ENCODE assay signal across 13 cellular contexts in genomic region chr21:43330306-43330881, GRCh38.
A peak's percentile ranks its signal among the peaks of the same experiment; 100 is the strongest.
DNase-seq lines count a peak whose midpoint lies in the region; ATAC-seq, FAIRE-seq and TF ChIP-seq lines count a peak whose summit lies in the region.
"Had no signal": no experiment of that assay in that cellular context is flagged by ENCODE, and none has a peak within 500 bp of the region (broad histone marks: within the 10 kb centered on the region; RNA-seq: fewer than 3 reads in every experiment).

No MANE protein-coding gene starts in this region.

- H3K4me3 ChIP-seq in Caco-2 (ENCODE audit: low read depth, low read length) = no peak overlapping the region
- no peak overlapping the region for H3K4me3 ChIP-seq in HepG2 (replicated peaks in 1 of 3; ENCODE audit: insufficient read depth in 1 of 3, low read depth in 2 of 3, low read length in 3 of 3)
- no peak overlapping the region for H3K4me3 ChIP-seq in smooth muscle cell
- H3K4me3 ChIP-seq: HAP-1 had no signal

- H3K9ac ChIP-seq in HepG2 (ENCODE audit: insufficient read depth, low read depth, low read length) (no peak overlapping the region), smooth muscle cell (ENCODE audit: low read depth) (no peak overlapping the region)

- TF ChIP-seq EP300 in HepG2 (IDR thresholded peaks at IDR 0.05; ENCODE audit: low read depth in 2 of 2, low read length in 2 of 2) = no peak
- TF ChIP-seq EP300 in HepG2 (CRISPR knock-in tag; IDR thresholded peaks at IDR 0.05; ENCODE audit: borderline replicate concordance) = no peak

- no peak for TF ChIP-seq RAD21 in HepG2 (CRISPR knock-in tag; IDR thresholded peaks at IDR 0.05)

- TF ChIP-seq POLR2A in HepG2 (IDR thresholded peaks at IDR 0.05; ENCODE audit: insufficient read depth in 1 of 2, low read depth in 2 of 2, low read length in 2 of 2) = no peak

- TF ChIP-seq CTCF in Caco-2 (IDR thresholded peaks at IDR 0.05; ENCODE audit: insufficient read depth in 1 of 2, low read depth in 1 of 2, low read length in 1 of 2, severe bottlenecking in 1 of 2, unreplicated experiment in 1 of 2) (no peak), RWPE1 (conservative IDR thresholded peaks at IDR 0.05; ENCODE audit: low read depth) (no peak), HepG2 (CRISPR knock-in tag; IDR thresholded peaks at IDR 0.05) (no peak), smooth muscle cell (IDR thresholded peaks at IDR 0.05; ENCODE audit: borderline replicate concordance, insufficient read depth, poor library complexity, severe bottlenecking) (no peak), natural killer cell (IDR thresholded peaks at IDR 0.05) (no peak)

- peak; percentile 7; the same call in 1 of the 3 replicates for ATAC-seq in HepG2
- no peak for ATAC-seq in natural killer cell

- BruUV-seq in Caco-2 (replicated peaks; lab: Mats Ljungman, UMichigan) (no TSS peak), HepG2 (replicated peaks; lab: Mats Ljungman, UMichigan) (no TSS peak)

- H2AFZ ChIP-seq in HepG2 (ENCODE audit: low read length) = no peak overlapping the region
- no peak overlapping the region for H2AFZ ChIP-seq in smooth muscle cell (ENCODE audit: low read depth)

- H3K27ac Mint-ChIP-seq in Caco-2 (ENCODE audit: unreplicated experiment) (peak overlapping the region; percentile 99), natural killer cell (no peak overlapping the region)
- H3K27ac Mint-ChIP-seq: CD8-positive, alpha-beta memory T cell had no signal

- H3K9me3 ChIP-seq in Caco-2 = no peaks in the 10 kb centered on the region
- no peaks in the 10 kb centered on the region for H3K9me3 ChIP-seq in HepG2 (ENCODE audit: low read length)
- no peaks in the 10 kb centered on the region for H3K9me3 ChIP-seq in smooth muscle cell (replicated peaks; ENCODE audit: low read depth)
- H3K9me3 ChIP-seq: HAP-1 had no signal

- H3F3A ChIP-seq in smooth muscle cell (ENCODE audit: low read depth) = peaks cover 9% of the 10 kb centered on the region

- peaks cover 29% of the 10 kb centered on the region for H3K4me1 Mint-ChIP-seq in Caco-2 (ENCODE audit: low read depth, unreplicated experiment)
- H3K4me1 Mint-ChIP-seq in natural killer cell = peaks cover 0 to 23% of the 10 kb centered on the region in 2 donors

- POLR2A ChIA-PET in Caco-2 (lab: Charles Lee) = no interaction called here
- POLR2A ChIA-PET in RWPE1 (lab: Yijun Ruan, JAX; ENCODE audit: low non-redundant PET) = no interaction called here
- POLR2A ChIA-PET in HepG2 (lab: Yijun Ruan, JAX) = no interaction called here

- H3K79me2 ChIP-seq in HepG2 (ENCODE audit: insufficient read depth, low read length) = no peaks in the 10 kb centered on the region
- H3K79me2 ChIP-seq in smooth muscle cell (ENCODE audit: low read depth) = no peaks in the 10 kb centered on the region

- H3K4me3 Mint-ChIP-seq in Caco-2 (ENCODE audit: unreplicated experiment) = no peak overlapping the region
- no peak overlapping the region for H3K4me3 Mint-ChIP-seq in natural killer cell
- H3K4me3 Mint-ChIP-seq: CD14-positive monocyte; CD8-positive, alpha-beta memory T cell had no signal

- H3K4me1 ChIP-seq in Caco-2 (peaks cover 26% of the 10 kb centered on the region), HepG2 (ENCODE audit: insufficient read depth, low read length) (peaks cover 51% of the 10 kb centered on the region), smooth muscle cell (ENCODE audit: low read depth) (peaks cover 18% of the 10 kb centered on the region)

- H3K36me3 ChIP-seq in Caco-2 (ENCODE audit: control insufficient read depth, insufficient read depth, low read length) (no peaks in the 10 kb centered on the region), HepG2 (replicated peaks in 1 of 2; ENCODE audit: control insufficient read depth in 1 of 2, insufficient read depth in 2 of 2, low read length in 2 of 2) (no peaks in the 10 kb centered on the region), smooth muscle cell (ENCODE audit: low read depth) (no peaks in the 10 kb centered on the region)
- H3K36me3 ChIP-seq: HAP-1 had no signal

- CTCF ChIA-PET in Caco-2 (lab: Charles Lee) (no interaction called here), RWPE1 (lab: Yijun Ruan, JAX) (interaction anchor here (0.6 kb wide), 1 partner anchor 1397 kb away, joined by 3 read pairs; no protein-coding TSS in a partner anchor), HepG2 (lab: Yijun Ruan, JAX; ENCODE audit: low intra/inter-chr PET ratio, low total read pairs) (no interaction called here)

- WGBS in HepG2 (ENCODE audit: low lambda C conversion rate) = 45% methylated on average over 4 of the region's 15 CpGs
- WGBS in smooth muscle cell (ENCODE audit: low lambda C conversion rate) = 90% methylated on average over 15 of the region's 15 CpGs

- no peaks in the 10 kb centered on the region for H4K20me1 ChIP-seq in HepG2 (ENCODE audit: insufficient read depth, low read length)
- H4K20me1 ChIP-seq in smooth muscle cell (ENCODE audit: low read depth) = no peaks in the 10 kb centered on the region

- H3K27ac ChIP-seq in RWPE1 = peak overlapping the region; percentile 97
- H3K27ac ChIP-seq in HepG2 (ENCODE audit: extremely low read length, insufficient read depth, low read length) = no peak overlapping the region
- H3K27ac ChIP-seq in smooth muscle cell (ENCODE audit: low read depth) = peak overlapping the region; percentile 99

- intact Hi-C loops in Caco-2 (cut with micrococcal nuclease; ENCODE audit: unreplicated experiment) (no loop called here), HepG2 (cut with micrococcal nuclease; ENCODE audit: unreplicated experiment) (no loop called here), natural killer cell (cut with micrococcal nuclease) (no loop called here)

- H3K27me3 Mint-ChIP-seq in Caco-2 (ENCODE audit: insufficient read depth, unreplicated experiment) (no peaks in the 10 kb centered on the region), natural killer cell (ENCODE audit: low read depth in 2 of 2) (peaks cover 0 to 5% of the 10 kb centered on the region in 2 donors)

- no peaks in the 10 kb centered on the region for H3K27me3 ChIP-seq in Caco-2 (replicated peaks; ENCODE audit: control insufficient read depth, insufficient read depth, low read length)
- peaks cover 0 to 40% of the 10 kb centered on the region in 2 experiments; a peak in 3 of 5 replicates for H3K27me3 ChIP-seq in HepG2 (ENCODE audit: control insufficient read depth in 1 of 2, insufficient read depth in 2 of 2, low read length in 2 of 2)
- H3K27me3 ChIP-seq in smooth muscle cell (ENCODE audit: low read depth) = no peaks in the 10 kb centered on the region

- in situ Hi-C loops in HepG2 (cut with HindIII; ENCODE audit: extremely low pct_ligation_motif_present, low pct_unique_long_range_greater_than_20kb) = loop anchor here (5.0 kb wide), 1 partner anchor 43 kb away; no protein-coding TSS in a partner anchor

- H3K4me2 ChIP-seq in HepG2 (ENCODE audit: low read depth, low read length) = no peak overlapping the region
- H3K4me2 ChIP-seq in smooth muscle cell = no peak overlapping the region

- no peaks in the 10 kb centered on the region for H3K9me3 Mint-ChIP-seq in Caco-2 (ENCODE audit: unreplicated experiment)
- H3K9me3 Mint-ChIP-seq in natural killer cell = no peaks in the 10 kb centered on the region

- no peak for FAIRE-seq in HepG2 (lab: Jason Lieb, UNC)
- FAIRE-seq: GM19239 had no signal

- DNase-seq in Caco-2 (no peak), RWPE1 (ENCODE audit: low spot score) (no peak), HepG2 (ENCODE audit: low spot score) (no peak), smooth muscle cell (lab: John Stamatoyannopoulos, UW; ENCODE audit: unreplicated experiment) (no peak), natural killer cell (no peak), T-helper 9 cell (no peak)
- DNase-seq: CD8-positive, alpha-beta memory T cell; DMS53; GF-D8; GOT3 had no signal

- peaks cover 31% of the 10 kb centered on the region for H3K36me3 Mint-ChIP-seq in Caco-2 (ENCODE audit: insufficient read depth, unreplicated experiment)
- H3K36me3 Mint-ChIP-seq in natural killer cell = no peaks in the 10 kb centered on the region
- H3K36me3 Mint-ChIP-seq: CD14-positive monocyte; CD8-positive, alpha-beta memory T cell had no signal

TF ChIP-seq in HepG2, 621 proteins besides CTCF, POLR2A, EP300 and RAD21 (continues in another document):
- no peak for TF ChIP-seq ZNF484 (CRISPR knock-in tag; IDR thresholded peaks at IDR 0.05; ENCODE audit: borderline replicate concordance, low read depth)
- TF ChIP-seq ZNF629 (CRISPR knock-in tag; conservative IDR thresholded peaks at IDR 0.05) = peak; percentile 89
- TF ChIP-seq RFXAP (CRISPR knock-in tag; IDR thresholded peaks at IDR 0.05; ENCODE audit: borderline replicate concordance) = no peak
- no peak for TF ChIP-seq ZNF331 (CRISPR knock-in tag; IDR thresholded peaks at IDR 0.05)
- no peak for TF ChIP-seq MBD4 (IDR thresholded peaks at IDR 0.05; ENCODE audit: borderline replicate concordance, low read length)
- TF ChIP-seq ZNF704 (CRISPR knock-in tag; IDR thresholded peaks at IDR 0.05; ENCODE audit: borderline replicate concordance) = no peak
- 0 out of 2 replicates have a peak, but pooled peaks have one; percentile 39 for TF ChIP-seq HES4 (CRISPR knock-in tag; IDR thresholded peaks at IDR 0.05; ENCODE audit: borderline replicate concordance)
- no peak for TF ChIP-seq TRAFD1 (CRISPR knock-in tag; IDR thresholded peaks at IDR 0.05; ENCODE audit: borderline replicate concordance)
- peak; percentile 64; the same call in 1 of the 2 replicates for TF ChIP-seq ZMYM3 (CRISPR knock-in tag; IDR thresholded peaks at IDR 0.05)
- no peak for TF ChIP-seq POLR2AphosphoS2 (IDR thresholded peaks at IDR 0.05; ENCODE audit: low read depth, low read length)
